In the genomic region with DNA sequence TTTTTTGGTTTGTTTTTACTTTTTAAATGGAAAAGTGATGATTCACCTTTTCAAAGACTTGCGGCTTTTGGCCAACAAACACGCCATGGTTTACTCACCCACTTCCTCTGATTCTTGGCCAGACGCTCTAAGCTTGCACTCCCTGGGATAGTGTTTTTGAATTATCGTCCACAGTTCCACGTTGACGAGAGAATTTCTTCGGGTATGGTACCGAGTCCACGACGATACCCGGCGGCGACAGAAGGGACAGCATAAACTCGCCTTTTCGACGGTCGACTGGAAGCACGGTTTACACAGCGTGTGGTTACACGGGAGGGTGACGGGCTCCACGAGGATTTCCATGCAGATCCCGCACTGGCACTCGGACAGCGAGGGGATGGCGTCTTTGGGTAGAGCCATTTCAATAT, we compare ENCODE assay signal across 8 cellular contexts. TPM values are rescaled to one million over a fixed set of nuclear protein-coding genes. Genes with fewer than 3 reads are reported as not detected.
DNase-seq lines count a peak whose midpoint lies in the region; ATAC-seq and TF ChIP-seq lines count a peak whose summit lies in the region.

No MANE protein-coding gene starts in this region.

- intact Hi-C loops in HCT116 (cut with micrococcal nuclease) = loop anchor here (1.0 to 10.0 kb wide), 3 partner anchors 165 to 249 kb away; partner anchors contain the start of genes DYNLT2B and TM4SF19
- intact Hi-C loops in dendritic cell treated with granulocyte-macrophage colony-stimulating factor and Interleukin-4, amounts not matched to agents 40 ng/mL and 50 ng/mL, for 4 days (cut with micrococcal nuclease) = loop anchor here (1.0 kb wide), 1 partner anchor 215 kb away; the partner anchor contains the start of gene PCYT1A
- intact Hi-C loops in left lung (cut with DNase I) = no loop called here

- TF ChIP-seq POLR2A in HCT116 (IDR thresholded peaks at IDR 0.05; ENCODE audit: borderline replicate concordance, extremely low read depth, insufficient read depth, insufficient read length) = no peak

- H3K36me3 ChIP-seq in HCT116 (ENCODE audit: control insufficient read depth in 1 of 2, insufficient read depth in 2 of 2, low read length in 2 of 2) (peaks cover 0 to 14% of the 10 kb centered on the region in 2 experiments; a peak in 1 of 4 replicates), left lung (peaks cover 0 to 5% of the 10 kb centered on the region in 2 donors)

- peak overlapping the region; percentile 93 for H3K27ac Mint-ChIP-seq in dendritic cell treated with granulocyte-macrophage colony-stimulating factor and Interleukin-4, amounts not matched to agents 40 ng/mL and 50 ng/mL, for 4 days

- peaks cover 0 to 6% of the 10 kb centered on the region in 2 experiments; a peak in 1 of 4 replicates for H3K9me3 ChIP-seq in HCT116 (ENCODE audit: control insufficient read depth in 1 of 2, insufficient read depth in 1 of 2, low read depth in 1 of 2, low read length in 2 of 2)
- H3K9me3 ChIP-seq in left lung = peaks cover 0 to 11% of the 10 kb centered on the region in 2 donors

- peak overlapping the region; percentile 82 for H3K4me2 ChIP-seq in HCT116 (ENCODE audit: low read length)

- peaks cover 46% of the 10 kb centered on the region for H3K36me3 Mint-ChIP-seq in dendritic cell treated with granulocyte-macrophage colony-stimulating factor and Interleukin-4, amounts not matched to agents 40 ng/mL and 50 ng/mL, for 4 days (ENCODE audit: low read depth)

- no peak overlapping the region for H2AFZ ChIP-seq in HCT116 (ENCODE audit: low read depth, low read length, poor library complexity, severe bottlenecking)

- peak overlapping the region; percentile 80 to 83 for H3K4me3 ChIP-seq in HCT116 (replicated peaks in 1 of 2; ENCODE audit: low read depth in 1 of 2, low read length in 2 of 2)
- H3K4me3 ChIP-seq in left lung = peak overlapping the region; percentile 82 to 83

- no peaks in the 10 kb centered on the region for H3K27me3 Mint-ChIP-seq in dendritic cell treated with granulocyte-macrophage colony-stimulating factor and Interleukin-4, amounts not matched to agents 40 ng/mL and 50 ng/mL, for 4 days

- no peaks in the 10 kb centered on the region for H3K27me3 ChIP-seq in HCT116 (ENCODE audit: insufficient read depth, low read length)
- no peaks in the 10 kb centered on the region for H3K27me3 ChIP-seq in left lung

- no peaks in the 10 kb centered on the region for H3K9me2 ChIP-seq in HCT116 (ENCODE audit: insufficient read depth)

- H3K27ac ChIP-seq in HCT116 (ENCODE audit: low read depth, low read length) (peak overlapping the region; percentile 91), left lung (peak overlapping the region; percentile 96 to 98)

- BruUV-seq in HCT116 (replicated peaks; lab: Mats Ljungman, UMichigan) = no TSS peak

- ATAC-seq in HCT116 (peak; percentile 23; the same call in 1 of the 2 replicates), left lung (peak; percentile 50)

- peaks cover 4 to 18% of the 10 kb centered on the region in 2 experiments; a peak in 3 of 4 replicates for H3K4me1 ChIP-seq in HCT116 (ENCODE audit: control insufficient read depth in 1 of 2, insufficient read depth in 2 of 2, low read length in 2 of 2)
- peaks cover 9 to 30% of the 10 kb centered on the region in 2 donors for H3K4me1 ChIP-seq in left lung

- H3K4me3 Mint-ChIP-seq in dendritic cell treated with granulocyte-macrophage colony-stimulating factor and Interleukin-4, amounts not matched to agents 40 ng/mL and 50 ng/mL, for 4 days = peak overlapping the region; percentile 89

- H3K4me1 Mint-ChIP-seq in dendritic cell treated with granulocyte-macrophage colony-stimulating factor and Interleukin-4, amounts not matched to agents 40 ng/mL and 50 ng/mL, for 4 days (ENCODE audit: low read depth) = peaks cover 41% of the 10 kb centered on the region

- peak overlapping the region; percentile 99 for H3K9ac ChIP-seq in HCT116 (ENCODE audit: low read length)

- TF ChIP-seq RAD21 in HCT116 (IDR thresholded peaks at IDR 0.05; ENCODE audit: low read depth) = no peak

- peak; percentile 91 for DNase-seq in EL
- no peak for DNase-seq in HCT116 (ENCODE audit: low read depth, low spot score)
- DNase-seq in NCI-H1105 treated with DMSO at 0.1 percent for 48 hours (lab: John Stamatoyannopoulos, UW) = peak; percentile 63
- peak; percentile 59 for DNase-seq in activated CD4-positive, alpha-beta T cell treated with anti-CD3 and anti-CD28 coated beads, Interleukin-2, amount 50 U/mL, for 1 hour
- DNase-seq in left lung = peak; percentile 49 to 79
- peak; percentile 51 to 60 for DNase-seq in stimulated activated CD4-positive, alpha-beta T cell treated with anti-CD3 and anti-CD28 coated beads, Interleukin-2, amount 100 ng/mL, for 24 hours
- DNase-seq in DMS153 (lab: John Stamatoyannopoulos, UW) = no peak

- POLR2A ChIA-PET in HCT116 (lab: Charles Lee) = no interaction called here

- CTCF ChIA-PET in HCT116 (lab: Charles Lee) = no interaction called here

- peaks cover 10% of the 10 kb centered on the region for H3K9me3 Mint-ChIP-seq in dendritic cell treated with granulocyte-macrophage colony-stimulating factor and Interleukin-4, amounts not matched to agents 40 ng/mL and 50 ng/mL, for 4 days

- RAD21 ChIA-PET in HCT116 (lab: Charles Lee; ENCODE audit: low non-redundant PET in 1 of 2, low total read pairs in 2 of 2, uncharacterized antibody in 2 of 2, unreplicated experiment in 2 of 2) = no interaction called here

- H4K20me1 ChIP-seq in HCT116 (ENCODE audit: insufficient read depth) = peaks cover 6% of the 10 kb centered on the region; the same call in 1 of the 2 replicates

- TF ChIP-seq CTCF in HCT116 (IDR thresholded peaks at IDR 0.05 in 2 of 3, conservative IDR thresholded peaks at IDR 0.05 in 1 of 3; ENCODE audit: borderline replicate concordance in 1 of 3, insufficient read depth in 1 of 3, low read depth in 2 of 3, low read length in 2 of 3) (0 out of 6 replicates have a peak, but pooled peaks of 1 of the 3 experiments have one; percentile 11), left lung (IDR thresholded peaks at IDR 0.05) (no peak)

- peaks cover 57% of the 10 kb centered on the region for H3K79me2 ChIP-seq in HCT116 (ENCODE audit: insufficient read depth, low read length)

TF ChIP-seq in HCT116, 20 proteins besides CTCF, POLR2A, EP300 and RAD21 (continues in another document):
- TF ChIP-seq ELF1 (IDR thresholded peaks at IDR 0.05; ENCODE audit: borderline replicate concordance, low read depth) (no peak), EZH2 (IDR thresholded peaks at IDR 0.05) (no peak), POLR2AphosphoS5 (IDR thresholded peaks at IDR 0.05; ENCODE audit: low read depth, low read length) (no peak), SRF (IDR thresholded peaks at IDR 0.05; ENCODE audit: low read depth) (no peak), CBX3 (IDR thresholded peaks at IDR 0.05; ENCODE audit: low read depth) (no peak), FOSL1 (IDR thresholded peaks at IDR 0.05; ENCODE audit: low read depth) (peak; percentile 46), EGR1 (IDR thresholded peaks at IDR 0.05; ENCODE audit: low read depth) (no peak), ZFX (IDR thresholded peaks at IDR 0.05) (no peak), ATF3 (IDR thresholded peaks at IDR 0.05) (no peak)
- TF ChIP-seq, protein P1, sequence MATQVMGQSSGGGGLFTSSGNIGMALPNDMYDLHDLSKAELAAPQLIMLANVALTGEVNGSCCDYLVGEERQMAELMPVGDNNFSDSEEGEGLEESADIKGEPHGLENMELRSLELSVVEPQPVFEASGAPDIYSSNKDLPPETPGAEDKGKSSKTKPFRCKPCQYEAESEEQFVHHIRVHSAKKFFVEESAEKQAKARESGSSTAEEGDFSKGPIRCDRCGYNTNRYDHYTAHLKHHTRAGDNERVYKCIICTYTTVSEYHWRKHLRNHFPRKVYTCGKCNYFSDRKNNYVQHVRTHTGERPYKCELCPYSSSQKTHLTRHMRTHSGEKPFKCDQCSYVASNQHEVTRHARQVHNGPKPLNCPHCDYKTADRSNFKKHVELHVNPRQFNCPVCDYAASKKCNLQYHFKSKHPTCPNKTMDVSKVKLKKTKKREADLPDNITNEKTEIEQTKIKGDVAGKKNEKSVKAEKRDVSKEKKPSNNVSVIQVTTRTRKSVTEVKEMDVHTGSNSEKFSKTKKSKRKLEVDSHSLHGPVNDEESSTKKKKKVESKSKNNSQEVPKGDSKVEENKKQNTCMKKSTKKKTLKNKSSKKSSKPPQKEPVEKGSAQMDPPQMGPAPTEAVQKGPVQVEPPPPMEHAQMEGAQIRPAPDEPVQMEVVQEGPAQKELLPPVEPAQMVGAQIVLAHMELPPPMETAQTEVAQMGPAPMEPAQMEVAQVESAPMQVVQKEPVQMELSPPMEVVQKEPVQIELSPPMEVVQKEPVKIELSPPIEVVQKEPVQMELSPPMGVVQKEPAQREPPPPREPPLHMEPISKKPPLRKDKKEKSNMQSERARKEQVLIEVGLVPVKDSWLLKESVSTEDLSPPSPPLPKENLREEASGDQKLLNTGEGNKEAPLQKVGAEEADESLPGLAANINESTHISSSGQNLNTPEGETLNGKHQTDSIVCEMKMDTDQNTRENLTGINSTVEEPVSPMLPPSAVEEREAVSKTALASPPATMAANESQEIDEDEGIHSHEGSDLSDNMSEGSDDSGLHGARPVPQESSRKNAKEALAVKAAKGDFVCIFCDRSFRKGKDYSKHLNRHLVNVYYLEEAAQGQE (IDR thresholded peaks at IDR 0.05; ENCODE audit: low read depth) = no peak
- TF ChIP-seq, protein P2, sequence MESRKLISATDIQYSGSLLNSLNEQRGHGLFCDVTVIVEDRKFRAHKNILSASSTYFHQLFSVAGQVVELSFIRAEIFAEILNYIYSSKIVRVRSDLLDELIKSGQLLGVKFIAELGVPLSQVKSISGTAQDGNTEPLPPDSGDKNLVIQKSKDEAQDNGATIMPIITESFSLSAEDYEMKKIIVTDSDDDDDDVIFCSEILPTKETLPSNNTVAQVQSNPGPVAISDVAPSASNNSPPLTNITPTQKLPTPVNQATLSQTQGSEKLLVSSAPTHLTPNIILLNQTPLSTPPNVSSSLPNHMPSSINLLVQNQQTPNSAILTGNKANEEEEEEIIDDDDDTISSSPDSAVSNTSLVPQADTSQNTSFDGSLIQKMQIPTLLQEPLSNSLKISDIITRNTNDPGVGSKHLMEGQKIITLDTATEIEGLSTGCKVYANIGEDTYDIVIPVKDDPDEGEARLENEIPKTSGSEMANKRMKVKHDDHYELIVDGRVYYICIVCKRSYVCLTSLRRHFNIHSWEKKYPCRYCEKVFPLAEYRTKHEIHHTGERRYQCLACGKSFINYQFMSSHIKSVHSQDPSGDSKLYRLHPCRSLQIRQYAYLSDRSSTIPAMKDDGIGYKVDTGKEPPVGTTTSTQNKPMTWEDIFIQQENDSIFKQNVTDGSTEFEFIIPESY (IDR thresholded peaks at IDR 0.05; ENCODE audit: extremely low read depth, insufficient replicate concordance, low read length) = no peak

RNA-seq across cellular contexts. Expression of gene RNF168, which starts 0.8 kb away (rescaled TPM):
- total RNA-seq in HCT116 (2021; ENCODE audit: unreplicated experiment) (25.1 TPM), left lung (10 to 100 TPM; 22.8 to 30.0 TPM)
- 8.0 and 8.8 TPM in 2 replicates for polyA plus RNA-seq in HCT116 (2012)

RNA-seq across cellular contexts. Expression of gene SMCO1, which starts 12.4 kb away (rescaled TPM):
- total RNA-seq in HCT116 (2021; ENCODE audit: unreplicated experiment) (not detected), left lung (not detected)
- not detected in 2 replicates for polyA plus RNA-seq in HCT116 (2012)

Comparison
In these comparisons a context has a peak if more than half of its experiments do, and no peak if none do; other contexts are left out.
1. DNase-seq: peak in EL (single experiment), NCI-H1105 treated with DMSO at 0.1 percent for 48 hours (single experiment), activated CD4-positive, alpha-beta T cell treated with anti-CD3 and anti-CD28 coated beads, Interleukin-2, amount 50 U/mL, for 1 hour (single experiment), left lung (2 of 2) and stimulated activated CD4-positive, alpha-beta T cell treated with anti-CD3 and anti-CD28 coated beads, Interleukin-2, amount 100 ng/mL, for 24 hours (2 of 2); none in HCT116 (single experiment) and DMS153 (single experiment).
2. intact Hi-C loops: an anchor here in HCT116 (1.0 to 10.0 kb wide) and dendritic cell treated with granulocyte-macrophage colony-stimulating factor and Interleukin-4, amounts not matched to agents 40 ng/mL and 50 ng/mL, for 4 days (1.0 kb wide); none called in left lung.